Comparison of ENCODE assay signal across 17 cellular contexts in the genomic region with DNA sequence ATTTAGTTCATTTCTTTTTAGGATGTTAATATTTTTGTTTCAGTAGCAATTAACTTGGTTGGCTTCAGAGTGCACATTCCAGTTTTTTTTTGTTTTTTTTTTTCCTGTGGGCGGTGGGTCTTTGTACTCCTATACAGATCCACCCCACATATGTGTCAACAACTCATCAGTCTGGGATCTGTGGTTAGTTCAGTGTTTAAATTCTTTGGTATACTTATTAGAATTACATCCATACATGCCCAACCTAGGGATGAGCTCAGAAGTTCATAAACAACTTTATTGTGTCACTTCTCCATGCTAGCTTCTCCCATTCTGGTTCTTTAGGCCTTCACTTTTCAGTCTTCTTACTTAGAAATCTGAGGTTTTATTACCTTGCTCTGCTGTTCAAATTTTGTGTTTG.
"Had no signal": no experiment of that assay in that cellular context is flagged by ENCODE, and none has a peak within 500 bp of the region (broad histone marks: within the 10 kb centered on the region; RNA-seq: fewer than 3 reads in every experiment).

No MANE protein-coding gene starts in this region.

- H3K4me3 ChIP-seq: esophagus muscularis mucosa, left lung, mucosa of descending colon, thyroid gland had no signal

- H3K4me3 Mint-ChIP-seq: activated T-helper 17 cell treated with anti-CD3 and anti-CD28 coated beads, Interleukin-2, amount 50 U/mL, for 72 hours; naive thymus-derived CD8-positive, alpha-beta T cell; stimulated activated memory B cell treated with anti-CD40 and anti-IgM and Interleukin-4, amounts not matched to agents 10 μg/mL and 1 μg/mL and 100 μg/mL, for 72 hours had no signal

- H3K9me3 ChIP-seq: esophagus muscularis mucosa, left lung, mucosa of descending colon, thyroid gland had no signal

- ATAC-seq: activated CD4-positive, CD25-positive, alpha-beta regulatory T cell treated with anti-CD3 and anti-CD28 coated beads, Interleukin-2, amount 50 U/mL, for 24 hours; activated T-helper 17 cell treated with anti-CD3 and anti-CD28 coated beads, Interleukin-2, amount 50 U/mL, for 72 hours; left lung; naive thymus-derived CD8-positive, alpha-beta T cell; stimulated activated memory B cell treated with anti-CD40 and anti-IgM and Interleukin-4, amounts not matched to agents 10 μg/mL and 1 μg/mL and 100 μg/mL, for 72 hours had no signal

- DNase-seq: activated CD4-positive, alpha-beta T cell treated with anti-CD3 and anti-CD28 coated beads, Interleukin-2, amount 50 U/mL, for 1 hour; activated CD8-positive, alpha-beta memory T cell treated with anti-CD3 and anti-CD28 coated beads for 24 hours; activated naive CD4-positive, alpha-beta T cell treated with Interleukin-2 at 50 U/mL for 16 hours; foreskin melanocyte; left lung; mucosa of descending colon; naive thymus-derived CD8-positive, alpha-beta T cell; stimulated activated CD4-positive, alpha-beta T cell treated with anti-CD3 and anti-CD28 coated beads, Interleukin-2, amount 100 ng/mL, for 48 hours; T-helper 9 cell; thyroid gland had no signal

- H3K27me3 ChIP-seq: esophagus muscularis mucosa, left lung, thyroid gland had no signal

- H3K27ac Mint-ChIP-seq: activated T-helper 17 cell treated with anti-CD3 and anti-CD28 coated beads, Interleukin-2, amount 50 U/mL, for 72 hours; stimulated activated memory B cell treated with anti-CD40 and anti-IgM and Interleukin-4, amounts not matched to agents 10 μg/mL and 1 μg/mL and 100 μg/mL, for 72 hours had no signal

- H3K9me3 Mint-ChIP-seq: activated T-helper 17 cell treated with anti-CD3 and anti-CD28 coated beads, Interleukin-2, amount 50 U/mL, for 72 hours had no signal

- FAIRE-seq: keratinocyte, urothelium cell line had no signal

- H3K36me3 ChIP-seq: thyroid gland had no signal

- H3K27ac ChIP-seq: esophagus muscularis mucosa, left lung, parathyroid adenoma, thyroid gland had no signal

- H3K4me1 ChIP-seq: esophagus muscularis mucosa, left lung, parathyroid adenoma, thyroid gland had no signal

- H3K27me3 Mint-ChIP-seq: activated T-helper 17 cell treated with anti-CD3 and anti-CD28 coated beads, Interleukin-2, amount 50 U/mL, for 72 hours; naive thymus-derived CD8-positive, alpha-beta T cell; stimulated activated memory B cell treated with anti-CD40 and anti-IgM and Interleukin-4, amounts not matched to agents 10 μg/mL and 1 μg/mL and 100 μg/mL, for 72 hours had no signal
